11 cellular contexts compared by ENCODE assay signal in genomic region chr15:57086857-57087427, GRCh38.
"Had no signal": no experiment of that assay in that cellular context is flagged by ENCODE, and none has a peak within 500 bp of the region (broad histone marks: within the 10 kb centered on the region; RNA-seq: fewer than 3 reads in every experiment).

No MANE protein-coding gene starts in this region.

- H3K4me2 ChIP-seq: GM23338, KMS-11 had no signal

- H3K4me3 ChIP-seq: GM23338 had no signal

- DNase-seq: H9, HCEC 1CT, HFFc6, IMR-90, Karpas-422, KBM-7 had no signal

- H2AFZ ChIP-seq: GM23338 had no signal

- H3K27ac ChIP-seq: HL-60, KMS-11 had no signal

- H3K27ac Mint-ChIP-seq: GM23338, H9, HFFc6 had no signal

- FAIRE-seq: H1, H54 had no signal

- H3K9ac ChIP-seq: KMS-11 had no signal

- H3K4me3 Mint-ChIP-seq: GM23338, H9, HFFc6 had no signal

- ATAC-seq: GM23338 had no signal
